Comparison of ENCODE assay signal across 8 cellular contexts in the genomic region with DNA sequence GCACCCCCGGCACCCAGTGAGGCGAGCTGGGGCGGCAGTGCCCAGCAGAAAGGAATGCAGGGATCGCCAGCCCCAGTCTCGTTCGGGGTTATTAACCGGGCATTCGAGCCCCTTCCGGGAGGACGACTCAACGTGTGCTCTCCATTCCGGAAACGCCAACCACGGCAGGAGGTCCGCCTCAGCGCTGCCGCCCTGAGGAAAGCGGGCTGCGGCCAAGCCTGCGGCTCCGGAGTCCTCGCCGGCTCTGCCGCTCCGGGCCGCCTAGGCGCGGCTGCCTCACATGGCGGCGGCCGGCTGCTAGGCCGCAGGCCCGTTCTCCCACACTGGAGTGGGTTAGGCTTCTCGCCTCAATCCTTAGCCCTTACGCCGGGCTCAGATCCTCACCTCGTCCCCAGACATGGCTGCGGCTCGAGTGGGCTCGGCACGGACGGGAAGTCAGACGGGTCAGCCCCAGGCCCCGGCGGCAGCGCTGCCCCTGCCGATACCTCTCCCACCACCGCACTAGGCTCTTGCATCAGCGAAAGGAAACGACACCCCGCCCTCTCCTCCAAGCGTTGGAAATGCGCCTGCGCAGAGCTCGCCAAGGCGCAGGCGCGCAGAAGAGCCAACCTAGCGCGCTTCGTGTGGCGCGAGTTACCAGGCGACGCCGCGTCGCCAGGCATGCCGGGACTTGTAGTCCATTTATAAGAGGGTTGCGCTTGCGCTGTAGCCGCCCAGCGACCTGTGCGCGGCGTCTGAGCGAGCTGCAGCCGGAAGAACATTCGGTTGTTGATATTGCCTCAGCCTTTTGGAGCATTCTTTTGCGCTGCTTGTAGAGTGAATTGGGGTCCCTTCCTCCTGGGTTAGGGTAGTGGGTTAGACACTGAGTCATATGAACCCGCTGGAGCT.
DNase-seq lines count a peak whose midpoint lies in the region; ATAC-seq and TF ChIP-seq lines count a peak whose summit lies in the region.

A gene with protein sequence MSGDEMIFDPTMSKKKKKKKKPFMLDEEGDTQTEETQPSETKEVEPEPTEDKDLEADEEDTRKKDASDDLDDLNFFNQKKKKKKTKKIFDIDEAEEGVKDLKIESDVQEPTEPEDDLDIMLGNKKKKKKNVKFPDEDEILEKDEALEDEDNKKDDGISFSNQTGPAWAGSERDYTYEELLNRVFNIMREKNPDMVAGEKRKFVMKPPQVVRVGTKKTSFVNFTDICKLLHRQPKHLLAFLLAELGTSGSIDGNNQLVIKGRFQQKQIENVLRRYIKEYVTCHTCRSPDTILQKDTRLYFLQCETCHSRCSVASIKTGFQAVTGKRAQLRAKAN (minus strand): TSS at position 532 of the 888 bp plus-strand sequence. CDS start 133 bp downstream, at position 399.

- no peak for TF ChIP-seq CTCF in AG09309 (IDR thresholded peaks at IDR 0.05; ENCODE audit: control insufficient read depth, insufficient read depth, low read depth, low read length, missing control alignments)

- H3K27me3 Mint-ChIP-seq in central memory CD8-positive, alpha-beta T cell = no peaks in the 10 kb centered on the region

- H3K4me1 Mint-ChIP-seq in central memory CD8-positive, alpha-beta T cell = peaks cover 52% of the 10 kb centered on the region

- peak; percentile 96 for DNase-seq in AG09309 (ENCODE audit: low read depth)
- DNase-seq in NCI-H446 (lab: John Stamatoyannopoulos, UW) = peak; percentile 97 to 99
- peak; percentile 90 for DNase-seq in activated CD4-positive, CD25-positive, alpha-beta regulatory T cell treated with anti-CD3 and anti-CD28 coated beads, Interleukin-2, amount 50 U/mL, for 16 hours (ENCODE audit: low read depth, low spot score)
- DNase-seq in central memory CD8-positive, alpha-beta T cell (ENCODE audit: low spot score in 2 of 2) = peak; percentile 86 to 94
- DNase-seq in iris pigment epithelial cell (ENCODE audit: low read depth) = peak; percentile 99
- DNase-seq in stimulated activated CD4-positive, alpha-beta T cell treated with anti-CD3 and anti-CD28 coated beads, Interleukin-12 subunit alpha, Interleukin-12 subunit beta, amount 100 ng/mL, for 24 hours (ENCODE audit: low read depth in 2 of 2) = peak; percentile 89 to 91

- peak within 1 kb of the TSS; percentile 96 for H3K27ac Mint-ChIP-seq in central memory CD8-positive, alpha-beta T cell (ENCODE audit: low read depth)

- peak; percentile 94 for ATAC-seq in GM19025 (IDR thresholded peaks at IDR 0.05; ENCODE audit: low read depth, unreplicated experiment)
- peak; percentile 87 for ATAC-seq in HG03342 (IDR thresholded peaks at IDR 0.05; ENCODE audit: unreplicated experiment)
- ATAC-seq in central memory CD8-positive, alpha-beta T cell (replicated peaks; ENCODE audit: extremely low read depth, poor library complexity, severe bottlenecking) = peak; percentile 94

- H3K4me3 Mint-ChIP-seq in central memory CD8-positive, alpha-beta T cell = peak within 1 kb of the TSS; percentile 99

- H3K4me3 ChIP-seq in AG09309 (ENCODE audit: control insufficient read depth, low read depth, low read length) = peak within 1 kb of the TSS; percentile 86

- no peaks in the 10 kb centered on the region for H3K9me3 Mint-ChIP-seq in central memory CD8-positive, alpha-beta T cell

- peaks cover 42% of the 10 kb centered on the region for H3K36me3 Mint-ChIP-seq in central memory CD8-positive, alpha-beta T cell (ENCODE audit: insufficient read depth)

Comparison
In these comparisons a context has a peak if more than half of its experiments do, and no peak if none do; other contexts are left out.
1. Peak in every context shown above with its lines: DNase-seq, ATAC-seq and H3K4me3 ChIP-seq.